Comparison of ENCODE assay signal across 1 cellular context in the genomic region with DNA sequence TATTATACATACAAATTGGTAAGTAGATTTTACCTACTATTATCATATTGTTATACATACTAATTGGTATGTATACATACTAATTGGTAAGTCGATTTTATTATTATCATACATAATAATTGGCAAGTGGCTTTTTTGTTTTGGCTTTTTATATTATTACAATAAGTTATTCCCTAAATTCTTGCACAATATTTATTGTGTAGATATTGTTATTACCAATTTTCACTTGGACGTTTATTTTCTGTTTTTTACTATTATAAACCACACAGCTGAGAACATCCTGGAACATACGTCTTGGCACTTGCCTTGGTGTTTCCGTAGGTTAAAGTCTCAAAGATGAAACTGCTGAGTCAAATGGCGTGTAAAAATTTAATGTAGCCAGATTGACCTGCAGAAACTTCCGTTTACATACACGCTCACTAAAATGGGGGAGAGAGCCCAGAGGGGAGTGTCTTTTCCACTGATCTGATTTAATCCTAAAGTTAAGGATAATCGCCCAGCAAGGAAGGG.
TF ChIP-seq lines count a peak whose summit lies in the region.

No MANE protein-coding gene starts in this region.

TF ChIP-seq in WTC11, 78 proteins besides CTCF, POLR2A, EP300 and RAD21 (continued from another document):
- TF ChIP-seq, protein P1, sequence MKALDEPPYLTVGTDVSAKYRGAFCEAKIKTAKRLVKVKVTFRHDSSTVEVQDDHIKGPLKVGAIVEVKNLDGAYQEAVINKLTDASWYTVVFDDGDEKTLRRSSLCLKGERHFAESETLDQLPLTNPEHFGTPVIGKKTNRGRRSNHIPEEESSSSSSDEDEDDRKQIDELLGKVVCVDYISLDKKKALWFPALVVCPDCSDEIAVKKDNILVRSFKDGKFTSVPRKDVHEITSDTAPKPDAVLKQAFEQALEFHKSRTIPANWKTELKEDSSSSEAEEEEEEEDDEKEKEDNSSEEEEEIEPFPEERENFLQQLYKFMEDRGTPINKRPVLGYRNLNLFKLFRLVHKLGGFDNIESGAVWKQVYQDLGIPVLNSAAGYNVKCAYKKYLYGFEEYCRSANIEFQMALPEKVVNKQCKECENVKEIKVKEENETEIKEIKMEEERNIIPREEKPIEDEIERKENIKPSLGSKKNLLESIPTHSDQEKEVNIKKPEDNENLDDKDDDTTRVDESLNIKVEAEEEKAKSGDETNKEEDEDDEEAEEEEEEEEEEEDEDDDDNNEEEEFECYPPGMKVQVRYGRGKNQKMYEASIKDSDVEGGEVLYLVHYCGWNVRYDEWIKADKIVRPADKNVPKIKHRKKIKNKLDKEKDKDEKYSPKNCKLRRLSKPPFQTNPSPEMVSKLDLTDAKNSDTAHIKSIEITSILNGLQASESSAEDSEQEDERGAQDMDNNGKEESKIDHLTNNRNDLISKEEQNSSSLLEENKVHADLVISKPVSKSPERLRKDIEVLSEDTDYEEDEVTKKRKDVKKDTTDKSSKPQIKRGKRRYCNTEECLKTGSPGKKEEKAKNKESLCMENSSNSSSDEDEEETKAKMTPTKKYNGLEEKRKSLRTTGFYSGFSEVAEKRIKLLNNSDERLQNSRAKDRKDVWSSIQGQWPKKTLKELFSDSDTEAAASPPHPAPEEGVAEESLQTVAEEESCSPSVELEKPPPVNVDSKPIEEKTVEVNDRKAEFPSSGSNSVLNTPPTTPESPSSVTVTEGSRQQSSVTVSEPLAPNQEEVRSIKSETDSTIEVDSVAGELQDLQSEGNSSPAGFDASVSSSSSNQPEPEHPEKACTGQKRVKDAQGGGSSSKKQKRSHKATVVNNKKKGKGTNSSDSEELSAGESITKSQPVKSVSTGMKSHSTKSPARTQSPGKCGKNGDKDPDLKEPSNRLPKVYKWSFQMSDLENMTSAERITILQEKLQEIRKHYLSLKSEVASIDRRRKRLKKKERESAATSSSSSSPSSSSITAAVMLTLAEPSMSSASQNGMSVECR (CRISPR knock-in tag; IDR thresholded peaks at IDR 0.05; ENCODE audit: borderline replicate concordance), result no peak
- TF ChIP-seq PRRX2 (CRISPR knock-in tag; IDR thresholded peaks at IDR 0.05) (no peak), ZBTB21 (CRISPR knock-in tag; IDR thresholded peaks at IDR 0.05; ENCODE audit: borderline replicate concordance) (no peak), JUN (CRISPR knock-in tag; IDR thresholded peaks at IDR 0.05) (no peak), MYBL2 (CRISPR knock-in tag; IDR thresholded peaks at IDR 0.05) (no peak), SP1 (CRISPR knock-in tag; conservative IDR thresholded peaks at IDR 0.05) (no peak)
- TF ChIP-seq, protein P2, sequence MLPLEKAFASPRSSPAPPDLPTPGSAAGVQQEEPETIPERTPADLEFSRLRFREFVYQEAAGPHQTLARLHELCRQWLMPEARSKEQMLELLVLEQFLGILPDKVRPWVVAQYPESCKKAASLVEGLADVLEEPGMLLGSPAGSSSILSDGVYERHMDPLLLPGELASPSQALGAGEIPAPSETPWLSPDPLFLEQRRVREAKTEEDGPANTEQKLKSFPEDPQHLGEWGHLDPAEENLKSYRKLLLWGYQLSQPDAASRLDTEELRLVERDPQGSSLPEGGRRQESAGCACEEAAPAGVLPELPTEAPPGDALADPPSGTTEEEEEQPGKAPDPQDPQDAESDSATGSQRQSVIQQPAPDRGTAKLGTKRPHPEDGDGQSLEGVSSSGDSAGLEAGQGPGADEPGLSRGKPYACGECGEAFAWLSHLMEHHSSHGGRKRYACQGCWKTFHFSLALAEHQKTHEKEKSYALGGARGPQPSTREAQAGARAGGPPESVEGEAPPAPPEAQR (CRISPR knock-in tag; IDR thresholded peaks at IDR 0.05), result no peak
